Comparison of ENCODE assay signal across 13 cellular contexts in genomic region chr10:46539596-46540411, GRCh38. TPM values are rescaled to one million over a fixed set of nuclear protein-coding genes. Genes with fewer than 3 reads are reported as not detected.
A peak's percentile ranks its signal among the peaks of the same experiment; 100 is the strongest.
DNase-seq lines count a peak whose midpoint lies in the region; ATAC-seq and TF ChIP-seq lines count a peak whose summit lies in the region.
"Had no signal": no experiment of that assay in that cellular context is flagged by ENCODE, and none has a peak within 500 bp of the region (broad histone marks: within the 10 kb centered on the region; RNA-seq: fewer than 3 reads in every experiment).

No MANE protein-coding gene starts in this region.

- CTCF ChIA-PET in activated CD8-positive, alpha-beta memory T cell treated with anti-CD3 and anti-CD28 coated beads, Interleukin-2, amount 10 ng/mL, durations not matched to agents 7 days and 5 days (lab: Charles Lee), result interaction anchor here (1.1 kb wide), 1 partner anchor 12 kb away, joined by 3 read pairs; no protein-coding TSS in a partner anchor

- H3K27me3 ChIP-seq in brain microvascular endothelial cell (replicated peaks) (no peaks in the 10 kb centered on the region), lower lobe of right lung (ENCODE audit: low read depth) (peaks cover 17% of the 10 kb centered on the region), tibial artery (no peaks in the 10 kb centered on the region)

- no peak for TF ChIP-seq CTCF in brain microvascular endothelial cell (IDR thresholded peaks at IDR 0.05; ENCODE audit: low read depth, low read length, missing control alignments)
- TF ChIP-seq CTCF in lower lobe of right lung (IDR thresholded peaks at IDR 0.05), result no peak
- no peak for TF ChIP-seq CTCF in tibial artery (IDR thresholded peaks at IDR 0.05)

- no peaks in the 10 kb centered on the region for H3K9me3 Mint-ChIP-seq in activated CD8-positive, alpha-beta memory T cell treated with anti-CD3 and anti-CD28 coated beads, Interleukin-2, amount 10 ng/mL, durations not matched to agents 7 days and 5 days (ENCODE audit: low read depth)
- no peaks in the 10 kb centered on the region for H3K9me3 Mint-ChIP-seq in activated T-helper 17 cell treated with anti-CD3 and anti-CD28 coated beads, Interleukin-2, amount 50 U/mL, for 72 hours

- H3K27ac ChIP-seq in brain microvascular endothelial cell (peak overlapping the region; percentile 77), lower lobe of right lung (peak overlapping the region; percentile 71), tibial artery (peak overlapping the region; percentile 24 to 63)
- H3K27ac ChIP-seq: left ventricle myocardium inferior had no signal

- in situ Hi-C loops in brain microvascular endothelial cell (cut with HindIII; ENCODE audit: low pct_ligation_motif_present, low sequenced_read_pairs), result no loop called here

- intact Hi-C loops in lower lobe of right lung (cut with DNase I), result no loop called here
- intact Hi-C loops in tibial artery (cut with DNase I; ENCODE audit: low total_unique reads), result no loop called here

- H3K27ac Mint-ChIP-seq in activated CD8-positive, alpha-beta memory T cell treated with anti-CD3 and anti-CD28 coated beads, Interleukin-2, amount 10 ng/mL, durations not matched to agents 7 days and 5 days, result no peak overlapping the region
- no peak overlapping the region for H3K27ac Mint-ChIP-seq in activated T-helper 17 cell treated with anti-CD3 and anti-CD28 coated beads, Interleukin-2, amount 50 U/mL, for 72 hours
- H3K27ac Mint-ChIP-seq: T-helper 17 cell had no signal

- H3K4me1 ChIP-seq in lower lobe of right lung, result peaks cover 20% of the 10 kb centered on the region
- H3K4me1 ChIP-seq in tibial artery, result peaks cover 0 to 33% (median 18%) of the 10 kb centered on the region in 4 donors

- ATAC-seq in activated CD8-positive, alpha-beta memory T cell treated with anti-CD3 and anti-CD28 coated beads, Interleukin-2, amount 10 ng/mL, durations not matched to agents 7 days and 5 days, result no peak
- ATAC-seq in lower lobe of right lung, result peak; percentile 57 to 81
- no peak for ATAC-seq in activated T-helper 17 cell treated with anti-CD3 and anti-CD28 coated beads, Interleukin-2, amount 50 U/mL, for 72 hours (replicated peaks)
- ATAC-seq: T-helper 17 cell had no signal

- H3K36me3 ChIP-seq in brain microvascular endothelial cell (replicated peaks), result no peaks in the 10 kb centered on the region
- H3K36me3 ChIP-seq in lower lobe of right lung, result no peaks in the 10 kb centered on the region
- no peaks in the 10 kb centered on the region for H3K36me3 ChIP-seq in tibial artery
- H3K36me3 ChIP-seq: left ventricle myocardium inferior had no signal

- H3K9me3 ChIP-seq in lower lobe of right lung (no peaks in the 10 kb centered on the region), tibial artery (no peaks in the 10 kb centered on the region)
- H3K9me3 ChIP-seq: left ventricle myocardium inferior had no signal

- H3K4me3 ChIP-seq in brain microvascular endothelial cell (ENCODE audit: low read depth, low read length) (no peak overlapping the region), lower lobe of right lung (no peak overlapping the region), tibial artery (peak overlapping the region in 1 of 2 donors; percentile 15)
- H3K4me3 ChIP-seq: left ventricle myocardium inferior had no signal

- H3K4me3 Mint-ChIP-seq in activated CD8-positive, alpha-beta memory T cell treated with anti-CD3 and anti-CD28 coated beads, Interleukin-2, amount 10 ng/mL, durations not matched to agents 7 days and 5 days, result no peak overlapping the region
- no peak overlapping the region for H3K4me3 Mint-ChIP-seq in activated T-helper 17 cell treated with anti-CD3 and anti-CD28 coated beads, Interleukin-2, amount 50 U/mL, for 72 hours

- DNase-seq in activated CD8-positive, alpha-beta memory T cell treated with anti-CD3 and anti-CD28 coated beads, Interleukin-2, amount 50 U/mL, for 48 hours, result peak; percentile 43
- no peak for DNase-seq in activated CD8-positive, alpha-beta memory T cell treated with anti-CD3 and anti-CD28 coated beads, Interleukin-2, amount 10 ng/mL, durations not matched to agents 7 days and 5 days
- DNase-seq in brain microvascular endothelial cell (peak; percentile 93), lower lobe of right lung (peak; percentile 48), tibial artery (peak in 1 of 2 donors; percentile 54), activated gamma-delta T cell (lab: John Stamatoyannopoulos, UW) (no peak), NCI-H2227 treated with DMSO at 0.1 percent for 48 hours (lab: John Stamatoyannopoulos, UW) (no peak)
- DNase-seq: KBM-7; left ventricle myocardium inferior; NCI-H524 treated with DMSO at 0.1 percent for 48 hours; stimulated activated CD4-positive, alpha-beta T cell treated with anti-CD3 and anti-CD28 coated beads, Interleukin-2, amount 100 ng/mL, for 24 hours had no signal

- H3K36me3 Mint-ChIP-seq in activated CD8-positive, alpha-beta memory T cell treated with anti-CD3 and anti-CD28 coated beads, Interleukin-2, amount 10 ng/mL, durations not matched to agents 7 days and 5 days, result no peaks in the 10 kb centered on the region
- H3K36me3 Mint-ChIP-seq in activated T-helper 17 cell treated with anti-CD3 and anti-CD28 coated beads, Interleukin-2, amount 50 U/mL, for 72 hours (ENCODE audit: low read depth), result no peaks in the 10 kb centered on the region

- H3K27me3 Mint-ChIP-seq in activated CD8-positive, alpha-beta memory T cell treated with anti-CD3 and anti-CD28 coated beads, Interleukin-2, amount 10 ng/mL, durations not matched to agents 7 days and 5 days, result peaks cover 37% of the 10 kb centered on the region
- H3K27me3 Mint-ChIP-seq in activated T-helper 17 cell treated with anti-CD3 and anti-CD28 coated beads, Interleukin-2, amount 50 U/mL, for 72 hours, result peaks cover 47% of the 10 kb centered on the region

- peaks cover 2% of the 10 kb centered on the region for H3K4me1 Mint-ChIP-seq in activated CD8-positive, alpha-beta memory T cell treated with anti-CD3 and anti-CD28 coated beads, Interleukin-2, amount 10 ng/mL, durations not matched to agents 7 days and 5 days
- H3K4me1 Mint-ChIP-seq in activated T-helper 17 cell treated with anti-CD3 and anti-CD28 coated beads, Interleukin-2, amount 50 U/mL, for 72 hours, result no peaks in the 10 kb centered on the region

RNA-seq across cellular contexts. Expression of gene GPRIN2, which starts 16.7 kb away (rescaled TPM):
- not detected for total RNA-seq in activated CD8-positive, alpha-beta memory T cell treated with anti-CD3 and anti-CD28 coated beads, Interleukin-2, amount 10 ng/mL, durations not matched to agents 7 days and 5 days
- 42.1 TPM for total RNA-seq in lower lobe of right lung
- total RNA-seq in activated T-helper 17 cell treated with anti-CD3 and anti-CD28 coated beads, Interleukin-2, amount 50 U/mL, for 72 hours, result not detected
- total RNA-seq: left ventricle myocardium inferior, T-helper 17 cell had no signal

RNA-seq across cellular contexts. Expression of gene SYT15, which starts 39.1 kb away (rescaled TPM):
- 1 to 10 TPM in 1 of 2 experiments, under 1 TPM in 1; 0.33 to 1.5 TPM for total RNA-seq in activated CD8-positive, alpha-beta memory T cell treated with anti-CD3 and anti-CD28 coated beads, Interleukin-2, amount 10 ng/mL, durations not matched to agents 7 days and 5 days
- 34.5 TPM for total RNA-seq in lower lobe of right lung
- under 1 TPM; 0.37 to 0.56 TPM for total RNA-seq in activated T-helper 17 cell treated with anti-CD3 and anti-CD28 coated beads, Interleukin-2, amount 50 U/mL, for 72 hours

Comparison
In these comparisons a context has a peak if more than half of its experiments do, and no peak if none do; other contexts are left out.
1. DNase-seq: peak in activated CD8-positive, alpha-beta memory T cell treated with anti-CD3 and anti-CD28 coated beads, Interleukin-2, amount 50 U/mL, for 48 hours (single experiment), brain microvascular endothelial cell (single experiment) and lower lobe of right lung (single experiment); none in activated CD8-positive, alpha-beta memory T cell treated with anti-CD3 and anti-CD28 coated beads, Interleukin-2, amount 10 ng/mL, durations not matched to agents 7 days and 5 days (single experiment), activated gamma-delta T cell (single experiment) and NCI-H2227 treated with DMSO at 0.1 percent for 48 hours (single experiment).
2. ATAC-seq: peak in lower lobe of right lung (2 of 2); none in activated CD8-positive, alpha-beta memory T cell treated with anti-CD3 and anti-CD28 coated beads, Interleukin-2, amount 10 ng/mL, durations not matched to agents 7 days and 5 days (single experiment) and activated T-helper 17 cell treated with anti-CD3 and anti-CD28 coated beads, Interleukin-2, amount 50 U/mL, for 72 hours (single experiment).
3. RNA of gene GPRIN2, which starts 16.7 kb away (total RNA-seq): 42.1 TPM in lower lobe of right lung (single experiment); not detected in activated CD8-positive, alpha-beta memory T cell treated with anti-CD3 and anti-CD28 coated beads, Interleukin-2, amount 10 ng/mL, durations not matched to agents 7 days and 5 days and not detected in activated T-helper 17 cell treated with anti-CD3 and anti-CD28 coated beads, Interleukin-2, amount 50 U/mL, for 72 hours; every median in the first group is over 10 times any median in the second.
4. RNA of gene SYT15, which starts 39.1 kb away (total RNA-seq): 34.5 TPM in lower lobe of right lung (single experiment); 0.33 to 1.5 TPM in activated CD8-positive, alpha-beta memory T cell treated with anti-CD3 and anti-CD28 coated beads, Interleukin-2, amount 10 ng/mL, durations not matched to agents 7 days and 5 days and 0.37 to 0.56 TPM in activated T-helper 17 cell treated with anti-CD3 and anti-CD28 coated beads, Interleukin-2, amount 50 U/mL, for 72 hours; every median in the first group is over 10 times any median in the second.
5. Peak in every context shown above with its lines, with median percentiles within 50 percentile points of each other: H3K27ac ChIP-seq.